Comparison of ENCODE assay signal across 11 cellular contexts in genomic region chr2:132804045-132804444, GRCh38.
DNase-seq lines count a peak whose midpoint lies in the region; ATAC-seq and TF ChIP-seq lines count a peak whose summit lies in the region.
"Had no signal": no experiment of that assay in that cellular context is flagged by ENCODE, and none has a peak within 500 bp of the region (broad histone marks: within the 10 kb centered on the region; RNA-seq: fewer than 3 reads in every experiment).

No MANE protein-coding gene starts in this region.

- no peaks in the 10 kb centered on the region for H3F3A ChIP-seq in PC-3 (ENCODE audit: low read length, unreplicated experiment)

- H3K27me3 ChIP-seq in A673 (replicated peaks; ENCODE audit: insufficient read depth, low read depth, low read length, poor library complexity) (no peaks in the 10 kb centered on the region), PC-3 (ENCODE audit: low read length) (no peaks in the 10 kb centered on the region)

- BruUV-seq in A673 (replicated peaks; lab: Mats Ljungman, UMichigan) (no TSS peak), PC-3 (replicated peaks; lab: Mats Ljungman, UMichigan) (no TSS peak)

- H3K4me3 ChIP-seq in A673 (ENCODE audit: low read depth, low read length, poor library complexity, severe bottlenecking) = no peak overlapping the region
- H3K4me3 ChIP-seq in PC-3 (ENCODE audit: low read length) = no peak overlapping the region
- no peak overlapping the region for H3K4me3 ChIP-seq in fibroblast of villous mesenchyme (ENCODE audit: low read depth, low read length)

- no peaks in the 10 kb centered on the region for H3K79me2 ChIP-seq in PC-3 (ENCODE audit: low read length)

- peaks cover 9% of the 10 kb centered on the region for H3K4me1 ChIP-seq in A673 (ENCODE audit: insufficient read depth, low read length, poor library complexity, severe bottlenecking)
- peaks cover 15% of the 10 kb centered on the region for H3K4me1 ChIP-seq in PC-3 (ENCODE audit: insufficient read depth, low read length)

- DNase-seq in A673 (ENCODE audit: low spot score) = peak; percentile 78
- DNase-seq in PC-3 = peak; percentile 82
- peak; percentile 18 for DNase-seq in fibroblast of villous mesenchyme (ENCODE audit: low read depth)
- no peak for DNase-seq in posterior vena cava (ENCODE audit: low spot score)
- DNase-seq: activated T-cell treated with anti-CD3 and anti-CD28 coated beads, Interleukin-2, amount 50 U/mL, for 48 hours; Calu3; NCI-H187 had no signal

- TF ChIP-seq CTCF in A673 (conservative IDR thresholded peaks at IDR 0.05; ENCODE audit: low read depth, low read length) = no peak
- no peak for TF ChIP-seq CTCF in PC-3 (conservative IDR thresholded peaks at IDR 0.05; ENCODE audit: low read depth, low read length)
- no peak for TF ChIP-seq CTCF in fibroblast of villous mesenchyme (IDR thresholded peaks at IDR 0.05; ENCODE audit: insufficient read depth, low read depth, low read length)

- peak overlapping the region; percentile 23 for H3K4me2 ChIP-seq in PC-3 (ENCODE audit: low read length)

- peaks cover 8% of the 10 kb centered on the region for H3K9me3 ChIP-seq in A673 (ENCODE audit: low read depth, low read length, poor library complexity, severe bottlenecking)
- H3K9me3 ChIP-seq in PC-3 (ENCODE audit: low read length) = no peaks in the 10 kb centered on the region

- intact Hi-C loops in A673 (cut with micrococcal nuclease; ENCODE audit: unreplicated experiment) (no loop called here), PC-3 (cut with micrococcal nuclease) (loop anchor here (10.0 kb wide), 1 partner anchor 341 kb away; no protein-coding TSS in a partner anchor), posterior vena cava (cut with DNase I) (no loop called here)

- H4K20me1 ChIP-seq in PC-3 (ENCODE audit: low read length) = no peaks in the 10 kb centered on the region

- no peak overlapping the region for H3K9ac ChIP-seq in PC-3 (ENCODE audit: low read length)

- no peak overlapping the region for H2AFZ ChIP-seq in PC-3 (ENCODE audit: low read length)

- CTCF ChIA-PET in A673 (lab: Charles Lee) (interaction anchor here (0.9 kb wide), 1 partner anchor 976 kb away, joined by 3 read pairs; no protein-coding TSS in a partner anchor), PC-3 (lab: Charles Lee) (interaction anchor here (0.5 to 0.6 kb wide), 2 partner anchors 127 to 359 kb away, joined by 3 read pairs; no protein-coding TSS in a partner anchor)

- H3K36me3 ChIP-seq in A673 (ENCODE audit: insufficient read depth, low read length, poor library complexity, severe bottlenecking) = no peaks in the 10 kb centered on the region
- no peaks in the 10 kb centered on the region for H3K36me3 ChIP-seq in PC-3 (ENCODE audit: low read depth, low read length)

- no peak overlapping the region for H3K27ac ChIP-seq in A673 (ENCODE audit: low read depth, low read length, poor library complexity, severe bottlenecking)
- H3K27ac ChIP-seq in PC-3 (ENCODE audit: low read length) = peak overlapping the region; percentile 17

- H3K9me2 ChIP-seq in PC-3 (replicated peaks; ENCODE audit: low read length) = no peaks in the 10 kb centered on the region

- ATAC-seq in HG02678 (IDR thresholded peaks at IDR 0.05; ENCODE audit: unreplicated experiment) = peak; percentile 55
- peak; percentile 100 for ATAC-seq in PC-3
- ATAC-seq in HG03469 (IDR thresholded peaks at IDR 0.05; ENCODE audit: unreplicated experiment) = no peak
- ATAC-seq in GM21528 (IDR thresholded peaks at IDR 0.05; ENCODE audit: low FRiP score, unreplicated experiment) = no peak
- no peak for ATAC-seq in HG02970 (IDR thresholded peaks at IDR 0.05; ENCODE audit: low FRiP score, unreplicated experiment)

- POLR2A ChIA-PET in A673 (lab: Charles Lee; ENCODE audit: low non-redundant PET) (no interaction called here), PC-3 (lab: Charles Lee; ENCODE audit: unreplicated experiment) (interaction anchor here (0.7 kb wide), 1 partner anchor 293 kb away, joined by 5 read pairs; no protein-coding TSS in a partner anchor)

Comparison
In these comparisons a context has a peak if more than half of its experiments do, and no peak if none do; other contexts are left out.
1. ATAC-seq: peak in HG02678 (single experiment) and PC-3 (single experiment); none in HG03469 (single experiment), GM21528 (single experiment) and HG02970 (single experiment).